ENCODE assay signal across 1 cellular context in genomic region chr16:3494574-3494973, GRCh38.
A peak's percentile ranks its signal among the peaks of the same experiment; 100 is the strongest.
TF ChIP-seq lines count a peak whose summit lies in the region.

No MANE protein-coding gene starts in this region.

TF ChIP-seq in HepG2, 621 proteins besides CTCF, POLR2A, EP300 and RAD21 (continues in another document):
- TF ChIP-seq ZNF619 (CRISPR knock-in tag; IDR thresholded peaks at IDR 0.05) (no peak), ZSCAN30 (CRISPR knock-in tag; IDR thresholded peaks at IDR 0.05) (no peak), GZF1 (CRISPR knock-in tag; IDR thresholded peaks at IDR 0.05) (no peak), ZNF549 (CRISPR knock-in tag; IDR thresholded peaks at IDR 0.05) (no peak), RNF2 (conservative IDR thresholded peaks at IDR 0.05; ENCODE audit: low read depth) (no peak), MBD4 (IDR thresholded peaks at IDR 0.05; ENCODE audit: borderline replicate concordance, low read length) (no peak), ATF6 (CRISPR knock-in tag; conservative IDR thresholded peaks at IDR 0.05) (no peak), RFX5 (IDR thresholded peaks at IDR 0.05; ENCODE audit: low read depth, low read length) (no peak), KIAA2018 (CRISPR knock-in tag; IDR thresholded peaks at IDR 0.05; ENCODE audit: borderline replicate concordance) (no peak), ZEB1 (IDR thresholded peaks at IDR 0.05; ENCODE audit: insufficient replicate concordance, low read depth) (no peak), RBM39 (IDR thresholded peaks at IDR 0.05; ENCODE audit: low read depth, low read length, poor library complexity, severe bottlenecking) (no peak), HNRNPK (IDR thresholded peaks at IDR 0.05; ENCODE audit: low read depth, low read length, poor library complexity, severe bottlenecking) (no peak), CBX2 (IDR thresholded peaks at IDR 0.05; ENCODE audit: low read depth, low read length) (no peak), CBX2 (CRISPR knock-in tag; IDR thresholded peaks at IDR 0.05; ENCODE audit: low read depth) (no peak), ZSCAN21 (CRISPR knock-in tag; IDR thresholded peaks at IDR 0.05; ENCODE audit: borderline replicate concordance) (0 out of 2 replicates have a peak, but pooled peaks have one; percentile 26), ZNF598 (CRISPR knock-in tag; IDR thresholded peaks at IDR 0.05; ENCODE audit: borderline replicate concordance) (no peak), CCAR2 (optimal IDR thresholded peaks at IDR 0.05; ENCODE audit: low read depth, low read length) (no peak), ZNF530 (CRISPR knock-in tag; IDR thresholded peaks at IDR 0.05; ENCODE audit: low read depth) (no peak), SIN3B (IDR thresholded peaks at IDR 0.05; ENCODE audit: low read length) (no peak), ZNF430 (CRISPR knock-in tag; IDR thresholded peaks at IDR 0.05) (no peak), AGO1 (IDR thresholded peaks at IDR 0.05; ENCODE audit: low read depth, low read length, poor library complexity, severe bottlenecking) (peak; percentile 6), ZNF451 (CRISPR knock-in tag; IDR thresholded peaks at IDR 0.05) (no peak), ZNF7 (CRISPR knock-in tag; IDR thresholded peaks at IDR 0.05) (no peak), HNRNPL (IDR thresholded peaks at IDR 0.05; ENCODE audit: low read depth, low read length) (peak; percentile 76; the same call in 1 of the 2 replicates), SIN3A (IDR thresholded peaks at IDR 0.05; ENCODE audit: borderline replicate concordance, low read depth, low read length) (no peak), IKZF5 (CRISPR knock-in tag; IDR thresholded peaks at IDR 0.05) (no peak), ZNF776 (CRISPR knock-in tag; IDR thresholded peaks at IDR 0.05) (no peak), RBFOX2 (IDR thresholded peaks at IDR 0.05; ENCODE audit: low read depth, low read length) (0 out of 2 replicates have a peak, but pooled peaks have one; percentile 32), ZSCAN9 (CRISPR knock-in tag; IDR thresholded peaks at IDR 0.05; ENCODE audit: borderline replicate concordance) (no peak)
- TF ChIP-seq, protein P1, sequence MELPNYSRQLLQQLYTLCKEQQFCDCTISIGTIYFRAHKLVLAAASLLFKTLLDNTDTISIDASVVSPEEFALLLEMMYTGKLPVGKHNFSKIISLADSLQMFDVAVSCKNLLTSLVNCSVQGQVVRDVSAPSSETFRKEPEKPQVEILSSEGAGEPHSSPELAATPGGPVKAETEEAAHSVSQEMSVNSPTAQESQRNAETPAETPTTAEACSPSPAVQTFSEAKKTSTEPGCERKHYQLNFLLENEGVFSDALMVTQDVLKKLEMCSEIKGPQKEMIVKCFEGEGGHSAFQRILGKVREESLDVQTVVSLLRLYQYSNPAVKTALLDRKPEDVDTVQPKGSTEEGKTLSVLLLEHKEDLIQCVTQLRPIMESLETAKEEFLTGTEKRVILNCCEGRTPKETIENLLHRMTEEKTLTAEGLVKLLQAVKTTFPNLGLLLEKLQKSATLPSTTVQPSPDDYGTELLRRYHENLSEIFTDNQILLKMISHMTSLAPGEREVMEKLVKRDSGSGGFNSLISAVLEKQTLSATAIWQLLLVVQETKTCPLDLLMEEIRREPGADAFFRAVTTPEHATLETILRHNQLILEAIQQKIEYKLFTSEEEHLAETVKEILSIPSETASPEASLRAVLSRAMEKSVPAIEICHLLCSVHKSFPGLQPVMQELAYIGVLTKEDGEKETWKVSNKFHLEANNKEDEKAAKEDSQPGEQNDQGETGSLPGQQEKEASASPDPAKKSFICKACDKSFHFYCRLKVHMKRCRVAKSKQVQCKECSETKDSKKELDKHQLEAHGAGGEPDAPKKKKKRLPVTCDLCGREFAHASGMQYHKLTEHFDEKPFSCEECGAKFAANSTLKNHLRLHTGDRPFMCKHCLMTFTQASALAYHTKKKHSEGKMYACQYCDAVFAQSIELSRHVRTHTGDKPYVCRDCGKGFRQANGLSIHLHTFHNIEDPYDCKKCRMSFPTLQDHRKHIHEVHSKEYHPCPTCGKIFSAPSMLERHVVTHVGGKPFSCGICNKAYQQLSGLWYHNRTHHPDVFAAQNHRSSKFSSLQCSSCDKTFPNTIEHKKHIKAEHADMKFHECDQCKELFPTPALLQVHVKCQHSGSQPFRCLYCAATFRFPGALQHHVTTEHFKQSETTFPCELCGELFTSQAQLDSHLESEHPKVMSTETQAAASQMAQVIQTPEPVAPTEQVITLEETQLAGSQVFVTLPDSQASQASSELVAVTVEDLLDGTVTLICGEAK (IDR thresholded peaks at IDR 0.05), result no peak
- TF ChIP-seq, protein P1 (CRISPR knock-in tag; IDR thresholded peaks at IDR 0.05), result no peak
- TF ChIP-seq, protein P2, sequence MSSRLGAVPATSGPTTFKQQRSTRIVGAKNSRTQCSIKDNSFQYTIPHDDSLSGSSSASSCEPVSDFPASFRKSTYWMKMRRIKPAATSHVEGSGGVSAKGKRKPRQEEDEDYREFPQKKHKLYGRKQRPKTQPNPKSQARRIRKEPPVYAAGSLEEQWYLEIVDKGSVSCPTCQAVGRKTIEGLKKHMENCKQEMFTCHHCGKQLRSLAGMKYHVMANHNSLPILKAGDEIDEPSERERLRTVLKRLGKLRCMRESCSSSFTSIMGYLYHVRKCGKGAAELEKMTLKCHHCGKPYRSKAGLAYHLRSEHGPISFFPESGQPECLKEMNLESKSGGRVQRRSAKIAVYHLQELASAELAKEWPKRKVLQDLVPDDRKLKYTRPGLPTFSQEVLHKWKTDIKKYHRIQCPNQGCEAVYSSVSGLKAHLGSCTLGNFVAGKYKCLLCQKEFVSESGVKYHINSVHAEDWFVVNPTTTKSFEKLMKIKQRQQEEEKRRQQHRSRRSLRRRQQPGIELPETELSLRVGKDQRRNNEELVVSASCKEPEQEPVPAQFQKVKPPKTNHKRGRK (CRISPR knock-in tag; IDR thresholded peaks at IDR 0.05), result no peak
- TF ChIP-seq, protein P3, sequence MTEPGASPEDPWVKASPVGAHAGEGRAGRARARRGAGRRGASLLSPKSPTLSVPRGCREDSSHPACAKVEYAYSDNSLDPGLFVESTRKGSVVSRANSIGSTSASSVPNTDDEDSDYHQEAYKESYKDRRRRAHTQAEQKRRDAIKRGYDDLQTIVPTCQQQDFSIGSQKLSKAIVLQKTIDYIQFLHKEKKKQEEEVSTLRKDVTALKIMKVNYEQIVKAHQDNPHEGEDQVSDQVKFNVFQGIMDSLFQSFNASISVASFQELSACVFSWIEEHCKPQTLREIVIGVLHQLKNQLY (CRISPR knock-in tag; IDR thresholded peaks at IDR 0.05), result no peak
- TF ChIP-seq, protein P4, sequence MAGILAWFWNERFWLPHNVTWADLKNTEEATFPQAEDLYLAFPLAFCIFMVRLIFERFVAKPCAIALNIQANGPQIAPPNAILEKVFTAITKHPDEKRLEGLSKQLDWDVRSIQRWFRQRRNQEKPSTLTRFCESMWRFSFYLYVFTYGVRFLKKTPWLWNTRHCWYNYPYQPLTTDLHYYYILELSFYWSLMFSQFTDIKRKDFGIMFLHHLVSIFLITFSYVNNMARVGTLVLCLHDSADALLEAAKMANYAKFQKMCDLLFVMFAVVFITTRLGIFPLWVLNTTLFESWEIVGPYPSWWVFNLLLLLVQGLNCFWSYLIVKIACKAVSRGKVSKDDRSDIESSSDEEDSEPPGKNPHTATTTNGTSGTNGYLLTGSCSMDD (CRISPR knock-in tag; IDR thresholded peaks at IDR 0.05), result no peak
